ENCODE assay signal across 1 cellular context in the genomic region with DNA sequence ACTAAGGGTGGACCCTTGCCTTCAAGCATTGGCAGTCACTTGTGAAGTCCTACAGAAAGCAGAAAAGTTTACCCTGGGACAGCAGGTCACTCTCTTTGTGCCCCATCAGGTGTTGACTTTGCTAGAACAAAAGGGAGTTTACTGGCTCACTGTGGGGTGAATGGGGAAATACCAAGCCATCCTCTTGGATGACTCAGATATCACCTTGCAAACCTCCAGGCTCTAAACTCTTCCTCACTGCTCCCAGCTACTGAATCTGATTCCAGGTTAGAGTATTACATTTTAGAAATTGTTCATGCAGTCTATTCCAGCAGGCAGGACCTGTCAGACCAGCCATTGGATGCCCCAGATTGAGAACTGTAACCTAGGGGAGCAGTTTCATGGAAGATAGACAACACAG.
TF ChIP-seq lines count a peak whose summit lies in the region.

No MANE protein-coding gene starts in this region.

TF ChIP-seq in GM23338, 12 proteins besides CTCF, POLR2A, EP300 and RAD21 (continued from another document):
- TF ChIP-seq, protein P1, sequence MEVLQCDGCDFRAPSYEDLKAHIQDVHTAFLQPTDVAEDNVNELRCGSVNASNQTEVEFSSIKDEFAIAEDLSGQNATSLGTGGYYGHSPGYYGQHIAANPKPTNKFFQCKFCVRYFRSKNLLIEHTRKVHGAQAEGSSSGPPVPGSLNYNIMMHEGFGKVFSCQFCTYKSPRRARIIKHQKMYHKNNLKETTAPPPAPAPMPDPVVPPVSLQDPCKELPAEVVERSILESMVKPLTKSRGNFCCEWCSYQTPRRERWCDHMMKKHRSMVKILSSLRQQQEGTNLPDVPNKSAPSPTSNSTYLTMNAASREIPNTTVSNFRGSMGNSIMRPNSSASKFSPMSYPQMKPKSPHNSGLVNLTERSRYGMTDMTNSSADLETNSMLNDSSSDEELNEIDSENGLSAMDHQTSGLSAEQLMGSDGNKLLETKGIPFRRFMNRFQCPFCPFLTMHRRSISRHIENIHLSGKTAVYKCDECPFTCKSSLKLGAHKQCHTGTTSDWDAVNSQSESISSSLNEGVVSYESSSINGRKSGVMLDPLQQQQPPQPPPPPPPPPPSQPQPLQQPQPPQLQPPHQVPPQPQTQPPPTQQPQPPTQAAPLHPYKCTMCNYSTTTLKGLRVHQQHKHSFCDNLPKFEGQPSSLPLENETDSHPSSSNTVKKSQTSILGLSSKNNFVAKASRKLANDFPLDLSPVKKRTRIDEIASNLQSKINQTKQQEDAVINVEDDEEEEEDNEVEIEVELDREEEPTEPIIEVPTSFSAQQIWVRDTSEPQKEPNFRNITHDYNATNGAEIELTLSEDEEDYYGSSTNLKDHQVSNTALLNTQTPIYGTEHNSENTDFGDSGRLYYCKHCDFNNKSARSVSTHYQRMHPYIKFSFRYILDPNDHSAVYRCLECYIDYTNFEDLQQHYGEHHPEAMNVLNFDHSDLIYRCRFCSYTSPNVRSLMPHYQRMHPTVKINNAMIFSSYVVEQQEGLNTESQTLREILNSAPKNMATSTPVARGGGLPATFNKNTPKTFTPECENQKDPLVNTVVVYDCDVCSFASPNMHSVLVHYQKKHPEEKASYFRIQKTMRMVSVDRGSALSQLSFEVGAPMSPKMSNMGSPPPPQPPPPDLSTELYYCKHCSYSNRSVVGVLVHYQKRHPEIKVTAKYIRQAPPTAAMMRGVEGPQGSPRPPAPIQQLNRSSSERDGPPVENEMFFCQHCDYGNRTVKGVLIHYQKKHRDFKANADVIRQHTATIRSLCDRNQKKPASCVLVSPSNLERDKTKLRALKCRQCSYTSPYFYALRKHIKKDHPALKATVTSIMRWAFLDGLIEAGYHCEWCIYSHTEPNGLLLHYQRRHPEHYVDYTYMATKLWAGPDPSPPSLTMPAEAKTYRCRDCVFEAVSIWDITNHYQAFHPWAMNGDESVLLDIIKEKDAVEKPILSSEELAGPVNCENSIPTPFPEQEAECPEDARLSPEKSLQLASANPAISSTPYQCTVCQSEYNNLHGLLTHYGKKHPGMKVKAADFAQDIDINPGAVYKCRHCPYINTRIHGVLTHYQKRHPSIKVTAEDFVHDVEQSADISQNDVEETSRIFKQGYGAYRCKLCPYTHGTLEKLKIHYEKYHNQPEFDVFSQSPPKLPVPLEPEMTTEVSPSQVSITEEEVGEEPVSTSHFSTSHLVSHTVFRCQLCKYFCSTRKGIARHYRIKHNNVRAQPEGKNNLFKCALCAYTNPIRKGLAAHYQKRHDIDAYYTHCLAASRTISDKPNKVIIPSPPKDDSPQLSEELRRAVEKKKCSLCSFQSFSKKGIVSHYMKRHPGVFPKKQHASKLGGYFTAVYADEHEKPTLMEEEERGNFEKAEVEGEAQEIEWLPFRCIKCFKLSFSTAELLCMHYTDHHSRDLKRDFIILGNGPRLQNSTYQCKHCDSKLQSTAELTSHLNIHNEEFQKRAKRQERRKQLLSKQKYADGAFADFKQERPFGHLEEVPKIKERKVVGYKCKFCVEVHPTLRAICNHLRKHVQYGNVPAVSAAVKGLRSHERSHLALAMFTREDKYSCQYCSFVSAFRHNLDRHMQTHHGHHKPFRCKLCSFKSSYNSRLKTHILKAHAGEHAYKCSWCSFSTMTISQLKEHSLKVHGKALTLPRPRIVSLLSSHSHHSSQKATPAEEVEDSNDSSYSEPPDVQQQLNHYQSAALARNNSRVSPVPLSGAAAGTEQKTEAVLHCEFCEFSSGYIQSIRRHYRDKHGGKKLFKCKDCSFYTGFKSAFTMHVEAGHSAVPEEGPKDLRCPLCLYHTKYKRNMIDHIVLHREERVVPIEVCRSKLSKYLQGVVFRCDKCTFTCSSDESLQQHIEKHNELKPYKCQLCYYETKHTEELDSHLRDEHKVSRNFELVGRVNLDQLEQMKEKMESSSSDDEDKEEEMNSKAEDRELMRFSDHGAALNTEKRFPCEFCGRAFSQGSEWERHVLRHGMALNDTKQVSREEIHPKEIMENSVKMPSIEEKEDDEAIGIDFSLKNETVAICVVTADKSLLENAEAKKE (CRISPR knock-in tag; IDR thresholded peaks at IDR 0.05), result 0 out of 2 replicates have a peak, but pooled peaks have one; percentile 1
